Comparison of ENCODE assay signal across 8 cellular contexts in the genomic region with DNA sequence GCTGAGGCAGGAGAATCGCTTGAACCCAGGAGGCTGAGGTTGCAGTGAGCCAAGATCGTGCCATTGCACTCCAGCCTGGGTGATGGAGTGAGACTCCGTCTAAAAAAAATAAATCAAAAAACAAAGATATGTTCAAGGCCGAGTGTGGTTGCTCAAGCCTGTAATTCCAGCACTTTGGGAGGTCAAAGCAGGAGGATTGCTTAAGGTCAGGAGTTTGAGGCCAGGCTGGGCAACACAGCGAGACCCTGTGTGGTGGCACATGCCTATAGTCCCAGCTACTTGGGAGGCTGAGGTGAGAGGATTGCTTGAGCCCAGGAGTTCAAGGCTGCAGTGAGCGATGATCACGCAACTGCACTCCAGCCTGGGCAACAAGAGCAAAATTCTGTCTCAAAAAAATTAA. TPM values are rescaled to one million over a fixed set of nuclear protein-coding genes. Genes with fewer than 3 reads are reported as not detected.
DNase-seq lines count a peak whose midpoint lies in the region; ATAC-seq and TF ChIP-seq lines count a peak whose summit lies in the region.
"Not testable (repeated sequence)": the region's sequence is repeated elsewhere in the genome, so short reads cannot be mapped to it uniquely, and the experiment has no call there.

No MANE protein-coding gene starts in this region.

- not testable (repeated sequence) for DNase-seq in CD8-positive, alpha-beta T cell; RWPE2 (ENCODE audit: low spot score); activated T-helper 2 cell treated with anti-CD3 and anti-CD28 coated beads, Interferon-gamma antibody, Interleukin-2, Interleukin-4, amounts not matched to agents 10 μg/mL and 5 μg/mL and 100 μg/mL, durations not matched to agents 14 hours and 24 hours and 36 hours (ENCODE audit: low spot score); tibial artery

- H3K27ac ChIP-seq in CD8-positive, alpha-beta T cell (ENCODE audit: low read depth, low read length); HUES48 (ENCODE audit: low read depth, low read length); RWPE2 (ENCODE audit: poor library complexity, severe bottlenecking); iPS-20b (ENCODE audit: low read length): not testable (repeated sequence)
- peak overlapping the region; percentile 82 to 93 for H3K27ac ChIP-seq in tibial artery

- not testable (repeated sequence) for H2AFZ ChIP-seq in neuron (ENCODE audit: low read depth, low read length)

- not testable (repeated sequence) for H3K27ac Mint-ChIP-seq in CD8-positive, alpha-beta T cell; activated T-helper 2 cell treated with anti-CD3 and anti-CD28 coated beads, Interferon-gamma antibody, Interleukin-2, Interleukin-4, amounts not matched to agents 10 μg/mL and 5 μg/mL and 100 μg/mL, durations not matched to agents 14 hours and 24 hours and 36 hours; dendritic cell treated with granulocyte-macrophage colony-stimulating factor and Interleukin-4, amounts not matched to agents 40 ng/mL and 50 ng/mL, for 4 days

- not testable (repeated sequence) for H3K36me3 ChIP-seq in CD8-positive, alpha-beta T cell (ENCODE audit: insufficient read depth, low read length); neuron (ENCODE audit: insufficient read depth, low read length); tibial artery
- peaks cover 28% of the 10 kb centered on the region for H3K36me3 ChIP-seq in HUES48 (ENCODE audit: control insufficient read depth, insufficient read depth, low read length)
- H3K36me3 ChIP-seq in RWPE2 (ENCODE audit: low read depth): peaks cover 20% of the 10 kb centered on the region
- H3K36me3 ChIP-seq in iPS-20b (ENCODE audit: insufficient read depth, low read depth, low read length): peaks cover 27% of the 10 kb centered on the region

- H3K9me3 Mint-ChIP-seq in CD8-positive, alpha-beta T cell; activated T-helper 2 cell treated with anti-CD3 and anti-CD28 coated beads, Interferon-gamma antibody, Interleukin-2, Interleukin-4, amounts not matched to agents 10 μg/mL and 5 μg/mL and 100 μg/mL, durations not matched to agents 14 hours and 24 hours and 36 hours; dendritic cell treated with granulocyte-macrophage colony-stimulating factor and Interleukin-4, amounts not matched to agents 40 ng/mL and 50 ng/mL, for 4 days: not testable (repeated sequence)

- H3K9ac ChIP-seq in HUES48 (ENCODE audit: low read depth, low read length): peak overlapping the region; percentile 84; the same call in 1 of the 2 replicates
- H3K9ac ChIP-seq in iPS-20b (ENCODE audit: low read depth, low read length): peak overlapping the region; percentile 97; the same call in 1 of the 2 replicates

- POLR2A ChIA-PET in CD8-positive, alpha-beta T cell (lab: Charles Lee): interaction anchor here (4.1 kb wide), 1 partner anchor 11 kb away, joined by 21 read pairs; the partner anchor contains the start of gene RINT1

- H3K27me3 Mint-ChIP-seq in CD8-positive, alpha-beta T cell (ENCODE audit: low read depth); activated T-helper 2 cell treated with anti-CD3 and anti-CD28 coated beads, Interferon-gamma antibody, Interleukin-2, Interleukin-4, amounts not matched to agents 10 μg/mL and 5 μg/mL and 100 μg/mL, durations not matched to agents 14 hours and 24 hours and 36 hours (ENCODE audit: low read depth); dendritic cell treated with granulocyte-macrophage colony-stimulating factor and Interleukin-4, amounts not matched to agents 40 ng/mL and 50 ng/mL, for 4 days: not testable (repeated sequence)

- not testable (repeated sequence) for H3K4me3 ChIP-seq in CD8-positive, alpha-beta T cell (ENCODE audit: low read depth, low read length)
- H3K4me3 ChIP-seq in HUES48 (ENCODE audit: low read depth, low read length) (peak overlapping the region; percentile 79), RWPE2 (ENCODE audit: severe bottlenecking) (peak overlapping the region; percentile 78), iPS-20b (ENCODE audit: low read length) (peak overlapping the region; percentile 79), neuron (ENCODE audit: low read length) (peak overlapping the region; percentile 59), tibial artery (peak overlapping the region; percentile 60 to 70)

- H3K4me3 Mint-ChIP-seq in CD8-positive, alpha-beta T cell: peak overlapping the region; percentile 60
- H3K4me3 Mint-ChIP-seq in activated T-helper 2 cell treated with anti-CD3 and anti-CD28 coated beads, Interferon-gamma antibody, Interleukin-2, Interleukin-4, amounts not matched to agents 10 μg/mL and 5 μg/mL and 100 μg/mL, durations not matched to agents 14 hours and 24 hours and 36 hours (ENCODE audit: low read depth): peak overlapping the region; percentile 45
- peak overlapping the region; percentile 13 for H3K4me3 Mint-ChIP-seq in dendritic cell treated with granulocyte-macrophage colony-stimulating factor and Interleukin-4, amounts not matched to agents 40 ng/mL and 50 ng/mL, for 4 days

- TF ChIP-seq CTCF in CD8-positive, alpha-beta T cell (IDR thresholded peaks at IDR 0.05); RWPE2 (IDR thresholded peaks at IDR 0.05; ENCODE audit: poor library complexity, severe bottlenecking); tibial artery (IDR thresholded peaks at IDR 0.05): not testable (repeated sequence)

- H3K4me1 ChIP-seq in CD8-positive, alpha-beta T cell (ENCODE audit: insufficient read depth, low read length): peaks cover 11% of the 10 kb centered on the region
- H3K4me1 ChIP-seq in HUES48 (ENCODE audit: control insufficient read depth, insufficient read depth, low read length); RWPE2 (ENCODE audit: insufficient read depth, poor library complexity, severe bottlenecking); iPS-20b (ENCODE audit: insufficient read depth, low read length); neuron (ENCODE audit: insufficient read depth, low read length): not testable (repeated sequence)
- peaks cover 0 to 19% (median 11%) of the 10 kb centered on the region in 4 donors for H3K4me1 ChIP-seq in tibial artery

- not testable (repeated sequence) for H3K36me3 Mint-ChIP-seq in CD8-positive, alpha-beta T cell
- H3K36me3 Mint-ChIP-seq in activated T-helper 2 cell treated with anti-CD3 and anti-CD28 coated beads, Interferon-gamma antibody, Interleukin-2, Interleukin-4, amounts not matched to agents 10 μg/mL and 5 μg/mL and 100 μg/mL, durations not matched to agents 14 hours and 24 hours and 36 hours (ENCODE audit: low read depth): peaks cover 19% of the 10 kb centered on the region
- H3K36me3 Mint-ChIP-seq in dendritic cell treated with granulocyte-macrophage colony-stimulating factor and Interleukin-4, amounts not matched to agents 40 ng/mL and 50 ng/mL, for 4 days (ENCODE audit: low read depth): peaks cover 18% of the 10 kb centered on the region

- H3K27me3 ChIP-seq in CD8-positive, alpha-beta T cell (ENCODE audit: insufficient read depth, low read length); HUES48 (ENCODE audit: control insufficient read depth, insufficient read depth, low read length); RWPE2 (ENCODE audit: insufficient read depth, poor library complexity, severe bottlenecking); iPS-20b (ENCODE audit: insufficient read depth, low read length); neuron (ENCODE audit: insufficient read depth, low read length); tibial artery: not testable (repeated sequence)

- CTCF ChIA-PET in CD8-positive, alpha-beta T cell (lab: Charles Lee): interaction anchor here (0.6 kb wide), 1 partner anchor 15 kb away, joined by 3 read pairs; no protein-coding TSS in a partner anchor

- not testable (repeated sequence) for ATAC-seq in CD8-positive, alpha-beta T cell; RWPE2 (ENCODE audit: low read depth)

- not testable (repeated sequence) for H3K9me3 ChIP-seq in CD8-positive, alpha-beta T cell (ENCODE audit: low read length); HUES48 (ENCODE audit: control insufficient read depth, insufficient read depth, low read length); RWPE2 (ENCODE audit: severe bottlenecking); iPS-20b (ENCODE audit: insufficient read depth, low read depth, low read length); neuron (ENCODE audit: low read length); tibial artery

- H3K4me1 Mint-ChIP-seq in CD8-positive, alpha-beta T cell (ENCODE audit: low read depth): peaks cover 14% of the 10 kb centered on the region
- H3K4me1 Mint-ChIP-seq in activated T-helper 2 cell treated with anti-CD3 and anti-CD28 coated beads, Interferon-gamma antibody, Interleukin-2, Interleukin-4, amounts not matched to agents 10 μg/mL and 5 μg/mL and 100 μg/mL, durations not matched to agents 14 hours and 24 hours and 36 hours (ENCODE audit: low read depth): peaks cover 19% of the 10 kb centered on the region
- peaks cover 28% of the 10 kb centered on the region for H3K4me1 Mint-ChIP-seq in dendritic cell treated with granulocyte-macrophage colony-stimulating factor and Interleukin-4, amounts not matched to agents 40 ng/mL and 50 ng/mL, for 4 days (ENCODE audit: low read depth)

- intact Hi-C loops in CD8-positive, alpha-beta T cell (cut with DNase I, micrococcal nuclease): loop anchor here in 1 of 2 experiments (1.0 to 10.0 kb wide), 3 partner anchors 12 to 354 kb away; partner anchors contain the start of genes ATXN7L1, RINT1 and SRPK2
- intact Hi-C loops in activated T-helper 2 cell treated with anti-CD3 and anti-CD28 coated beads, Interferon-gamma antibody, Interleukin-2, Interleukin-4, amounts not matched to agents 10 μg/mL and 5 μg/mL and 100 μg/mL, durations not matched to agents 14 hours and 24 hours and 36 hours (cut with micrococcal nuclease): loop anchor here (5.0 kb wide), 1 partner anchor 1647 kb away; the partner anchor contains the start of gene HBP1
- intact Hi-C loops in dendritic cell treated with granulocyte-macrophage colony-stimulating factor and Interleukin-4, amounts not matched to agents 40 ng/mL and 50 ng/mL, for 4 days (cut with micrococcal nuclease): loop anchor here (5.0 kb wide), 1 partner anchor 123 kb away; no protein-coding TSS in a partner anchor
- intact Hi-C loops in tibial artery (cut with DNase I; ENCODE audit: low total_unique reads): not testable (repeated sequence)

RNA-seq across cellular contexts. Expression of gene PUS7, which starts 1.5 kb away (rescaled TPM):
- 1 to 10 TPM; 2.0 to 2.6 TPM for total RNA-seq in CD8-positive, alpha-beta T cell
- 41.8 and 44.4 TPM in 2 replicates for total RNA-seq in activated T-helper 2 cell treated with anti-CD3 and anti-CD28 coated beads, Interferon-gamma antibody, Interleukin-2, Interleukin-4, amounts not matched to agents 10 μg/mL and 5 μg/mL and 100 μg/mL, durations not matched to agents 14 hours and 24 hours and 36 hours

RNA-seq across cellular contexts. Expression of gene RINT1, which starts 11.4 kb away (rescaled TPM):
- total RNA-seq in CD8-positive, alpha-beta T cell: 10 to 100 TPM; 46.3 to 50.8 TPM
- 25.7 and 28.7 TPM in 2 replicates for total RNA-seq in activated T-helper 2 cell treated with anti-CD3 and anti-CD28 coated beads, Interferon-gamma antibody, Interleukin-2, Interleukin-4, amounts not matched to agents 10 μg/mL and 5 μg/mL and 100 μg/mL, durations not matched to agents 14 hours and 24 hours and 36 hours

Comparison
In these comparisons a context has a peak if more than half of its experiments do, and no peak if none do; other contexts are left out.
1. RNA of gene PUS7, which starts 1.5 kb away (total RNA-seq): 41.8 to 44.4 TPM in activated T-helper 2 cell treated with anti-CD3 and anti-CD28 coated beads, Interferon-gamma antibody, Interleukin-2, Interleukin-4, amounts not matched to agents 10 μg/mL and 5 μg/mL and 100 μg/mL, durations not matched to agents 14 hours and 24 hours and 36 hours; 2.0 to 2.6 TPM in CD8-positive, alpha-beta T cell; every median in the first group is over 10 times any median in the second.
2. Peak in every context shown above with its lines, with median percentiles within 50 percentile points of each other: H3K4me3 Mint-ChIP-seq.